Comparison of ENCODE assay signal across 24 cellular contexts in the genomic region with DNA sequence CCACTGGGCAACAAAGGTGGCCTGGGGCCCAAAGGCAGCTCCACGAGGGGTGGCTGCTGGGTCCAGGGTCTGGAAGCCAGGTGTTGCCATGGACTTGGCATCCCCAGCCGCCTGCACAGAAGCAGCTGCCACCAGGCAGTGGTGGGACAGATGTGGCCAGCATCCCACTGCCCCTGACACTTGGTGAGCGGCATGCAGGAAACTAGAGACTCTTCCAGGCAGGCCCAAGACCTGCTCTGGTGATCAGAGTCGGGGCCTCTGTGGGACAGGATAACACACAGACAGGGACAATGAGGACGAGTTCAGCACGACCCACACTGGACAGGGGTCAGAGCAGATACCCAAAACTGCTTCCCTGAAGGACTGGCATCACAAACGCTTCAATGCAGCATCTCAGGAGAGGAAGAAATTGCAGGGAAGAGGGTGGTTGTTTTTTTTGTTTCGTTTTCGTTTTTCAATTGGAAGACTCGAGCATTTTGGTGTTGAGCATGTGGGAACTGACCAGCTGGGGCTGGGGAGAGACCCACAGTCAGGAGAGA. TPM values are rescaled to one million over a fixed set of nuclear protein-coding genes. Genes with fewer than 3 reads are reported as not detected.
DNase-seq lines count a peak whose midpoint lies in the region; ATAC-seq and TF ChIP-seq lines count a peak whose summit lies in the region.
"Had no signal": no experiment of that assay in that cellular context is flagged by ENCODE, and none has a peak within 500 bp of the region (broad histone marks: within the 10 kb centered on the region; RNA-seq: fewer than 3 reads in every experiment).

No MANE protein-coding gene starts in this region.

- peaks cover 27% of the 10 kb centered on the region for H3K4me1 Mint-ChIP-seq in activated naive CD8-positive, alpha-beta T cell treated with anti-CD3 and anti-CD28 coated beads, Interleukin-2, amount 10 ng/mL, durations not matched to agents 7 days and 5 days
- peaks cover 10% of the 10 kb centered on the region for H3K4me1 Mint-ChIP-seq in activated naive CD8-positive, alpha-beta T cell treated with anti-CD3 and anti-CD28 coated beads for 36 hours
- peaks cover 7% of the 10 kb centered on the region for H3K4me1 Mint-ChIP-seq in glutamatergic neuron (ENCODE audit: low read depth, unreplicated experiment)

- no peak for TF ChIP-seq CTCF in glutamatergic neuron (IDR thresholded peaks at IDR 0.05; ENCODE audit: partially characterized antibody, unreplicated experiment)
- TF ChIP-seq CTCF in omental fat pad (IDR thresholded peaks at IDR 0.05), result no peak

- H3K36me3 Mint-ChIP-seq in activated naive CD8-positive, alpha-beta T cell treated with anti-CD3 and anti-CD28 coated beads, Interleukin-2, amount 10 ng/mL, durations not matched to agents 7 days and 5 days, result peaks cover 8% of the 10 kb centered on the region
- H3K36me3 Mint-ChIP-seq in activated naive CD8-positive, alpha-beta T cell treated with anti-CD3 and anti-CD28 coated beads for 36 hours, result peaks cover 2% of the 10 kb centered on the region
- H3K36me3 Mint-ChIP-seq in glutamatergic neuron (ENCODE audit: unreplicated experiment), result no peaks in the 10 kb centered on the region

- no peaks in the 10 kb centered on the region for H3K9me3 Mint-ChIP-seq in activated naive CD8-positive, alpha-beta T cell treated with anti-CD3 and anti-CD28 coated beads, Interleukin-2, amount 10 ng/mL, durations not matched to agents 7 days and 5 days
- no peaks in the 10 kb centered on the region for H3K9me3 Mint-ChIP-seq in activated naive CD8-positive, alpha-beta T cell treated with anti-CD3 and anti-CD28 coated beads for 36 hours
- peaks cover 6% of the 10 kb centered on the region for H3K9me3 Mint-ChIP-seq in glutamatergic neuron (ENCODE audit: unreplicated experiment)
- H3K9me3 Mint-ChIP-seq: naive thymus-derived CD8-positive, alpha-beta T cell had no signal

- DNase-seq in activated naive CD8-positive, alpha-beta T cell treated with anti-CD3 and anti-CD28 coated beads, Interleukin-2, amount 10 ng/mL, durations not matched to agents 7 days and 5 days, result no peak
- no peak for DNase-seq in activated naive CD8-positive, alpha-beta T cell treated with anti-CD3 and anti-CD28 coated beads for 36 hours
- peak; percentile 26 for DNase-seq in NAMALWA (ENCODE audit: low spot score)
- no peak for DNase-seq in glutamatergic neuron
- no peak for DNase-seq in DMS53 (lab: John Stamatoyannopoulos, UW)
- no peak for DNase-seq in omental fat pad (ENCODE audit: low spot score)
- no peak for DNase-seq in NCI-H446 treated with DMSO at 0.1 percent for 48 hours (lab: John Stamatoyannopoulos, UW)
- DNase-seq: activated naive CD4-positive, alpha-beta T cell treated with Interleukin-2 at 50 U/mL for 16 hours; activated T-cell treated with anti-CD3 and anti-CD28 coated beads, Interleukin-2, amount 50 U/mL, for 1 hour; effector memory CD4-positive, alpha-beta T cell; heart left ventricle; kidney glomerular epithelial cell; naive thymus-derived CD8-positive, alpha-beta T cell; NCI-H1105; NCI-H187 treated with DMSO at 0.1 percent for 48 hours; NCI-H526 treated with DMSO at 0.1 percent for 48 hours; spleen; T-helper 1 cell; transverse colon had no signal

- H3K4me3 Mint-ChIP-seq in activated naive CD8-positive, alpha-beta T cell treated with anti-CD3 and anti-CD28 coated beads, Interleukin-2, amount 10 ng/mL, durations not matched to agents 7 days and 5 days, result no peak overlapping the region
- H3K4me3 Mint-ChIP-seq in activated naive CD8-positive, alpha-beta T cell treated with anti-CD3 and anti-CD28 coated beads for 36 hours, result no peak overlapping the region
- no peak overlapping the region for H3K4me3 Mint-ChIP-seq in glutamatergic neuron (ENCODE audit: unreplicated experiment)

- POLR2A ChIA-PET in activated naive CD8-positive, alpha-beta T cell treated with anti-CD3 and anti-CD28 coated beads, Interleukin-2, amount 10 ng/mL, durations not matched to agents 7 days and 5 days (lab: Charles Lee), result no interaction called here

- peak overlapping the region; percentile 9 for H3K27ac Mint-ChIP-seq in activated naive CD8-positive, alpha-beta T cell treated with anti-CD3 and anti-CD28 coated beads, Interleukin-2, amount 10 ng/mL, durations not matched to agents 7 days and 5 days
- H3K27ac Mint-ChIP-seq in activated naive CD8-positive, alpha-beta T cell treated with anti-CD3 and anti-CD28 coated beads for 36 hours, result no peak overlapping the region
- H3K27ac Mint-ChIP-seq in glutamatergic neuron (ENCODE audit: unreplicated experiment), result peak overlapping the region; percentile 50
- H3K27ac Mint-ChIP-seq: naive thymus-derived CD8-positive, alpha-beta T cell had no signal

- no peak for ATAC-seq in activated naive CD8-positive, alpha-beta T cell treated with anti-CD3 and anti-CD28 coated beads, Interleukin-2, amount 10 ng/mL, durations not matched to agents 7 days and 5 days (ENCODE audit: low read depth)
- ATAC-seq in HG03025 (IDR thresholded peaks at IDR 0.05; ENCODE audit: low FRiP score, unreplicated experiment) (no peak), omental fat pad (ENCODE audit: low FRiP score) (no peak)
- ATAC-seq: naive thymus-derived CD8-positive, alpha-beta T cell; pancreas had no signal

- H3K27me3 Mint-ChIP-seq in activated naive CD8-positive, alpha-beta T cell treated with anti-CD3 and anti-CD28 coated beads, Interleukin-2, amount 10 ng/mL, durations not matched to agents 7 days and 5 days, result peaks cover 8% of the 10 kb centered on the region
- H3K27me3 Mint-ChIP-seq in activated naive CD8-positive, alpha-beta T cell treated with anti-CD3 and anti-CD28 coated beads for 36 hours, result peaks cover 12% of the 10 kb centered on the region
- peaks cover 9% of the 10 kb centered on the region for H3K27me3 Mint-ChIP-seq in glutamatergic neuron (ENCODE audit: unreplicated experiment)

RNA-seq across cellular contexts. Expression of gene RNF187, which starts 34.1 kb away (rescaled TPM):
- total RNA-seq in activated naive CD8-positive, alpha-beta T cell treated with anti-CD3 and anti-CD28 coated beads, Interleukin-2, amount 10 ng/mL, durations not matched to agents 7 days and 5 days, result 100 to 1,000 TPM; 128 to 143 TPM
- total RNA-seq in activated naive CD8-positive, alpha-beta T cell treated with anti-CD3 and anti-CD28 coated beads for 36 hours, result 100 to 1,000 TPM; 119 to 125 TPM
- total RNA-seq in glutamatergic neuron (ENCODE audit: unreplicated experiment) (201 TPM), omental fat pad (10 to 100 TPM; 20.8 to 26.5 (median 23.5) TPM)

RNA-seq across cellular contexts. Expression of gene TRIM17, which starts 36.4 kb away (rescaled TPM):
- 1 to 10 TPM; 3.4 to 4.3 TPM for total RNA-seq in activated naive CD8-positive, alpha-beta T cell treated with anti-CD3 and anti-CD28 coated beads, Interleukin-2, amount 10 ng/mL, durations not matched to agents 7 days and 5 days
- total RNA-seq in activated naive CD8-positive, alpha-beta T cell treated with anti-CD3 and anti-CD28 coated beads for 36 hours, result 1 to 10 TPM; 1.3 to 1.9 TPM
- total RNA-seq in glutamatergic neuron (ENCODE audit: unreplicated experiment), result not detected
- 1 to 10 TPM in 2 of 4 donors, under 1 TPM in 1, not detected in 1; 0.96 to 3.3 (median 1.7) TPM for total RNA-seq in omental fat pad
- total RNA-seq: right atrium auricular region, RPMI7951, SK-MEL-5, transverse colon had no signal

RNA-seq across cellular contexts. Expression of gene TRIM11, which starts 46.5 kb away (rescaled TPM):
- total RNA-seq in activated naive CD8-positive, alpha-beta T cell treated with anti-CD3 and anti-CD28 coated beads, Interleukin-2, amount 10 ng/mL, durations not matched to agents 7 days and 5 days, result 10 to 100 TPM; 66.6 to 73.2 TPM
- 10 to 100 TPM; 32.7 to 36.1 TPM for total RNA-seq in activated naive CD8-positive, alpha-beta T cell treated with anti-CD3 and anti-CD28 coated beads for 36 hours
- total RNA-seq in glutamatergic neuron (ENCODE audit: unreplicated experiment) (41.0 TPM), omental fat pad (10 to 100 TPM; 11.3 to 23.5 (median 15.8) TPM)
